Comparison of ENCODE assay signal across 19 cellular contexts in genomic region chr3:191363221-191363620, GRCh38. TPM values are rescaled to one million over a fixed set of nuclear protein-coding genes. Genes with fewer than 3 reads are reported as not detected.
DNase-seq lines count a peak whose midpoint lies in the region; ATAC-seq and TF ChIP-seq lines count a peak whose summit lies in the region.
"Had no signal": no experiment of that assay in that cellular context is flagged by ENCODE, and none has a peak within 500 bp of the region (broad histone marks: within the 10 kb centered on the region; RNA-seq: fewer than 3 reads in every experiment).

No MANE protein-coding gene starts in this region.

- no peak overlapping the region for H3K4me3 Mint-ChIP-seq in GM23338
- H3K4me3 Mint-ChIP-seq: CD14-positive monocyte had no signal

- H3K79me2 ChIP-seq in GM23338 (replicated peaks; ENCODE audit: insufficient read depth), result no peaks in the 10 kb centered on the region

- peaks cover 66% of the 10 kb centered on the region for H3K4me1 Mint-ChIP-seq in GM23338
- H3K4me1 Mint-ChIP-seq: CD14-positive monocyte had no signal

- no peaks in the 10 kb centered on the region; the same call in 1 of the 2 replicates for H3K36me3 ChIP-seq in GM23338 (ENCODE audit: insufficient read depth)
- H3K36me3 ChIP-seq in psoas muscle (ENCODE audit: insufficient read depth in 1 of 2, low read depth in 1 of 2), result peaks cover 12 to 89% of the 10 kb centered on the region in 2 donors

- H3K27ac ChIP-seq in GM23338 (ENCODE audit: low read depth) (no peak overlapping the region), foreskin keratinocyte (peak overlapping the region; percentile 12), psoas muscle (no peak overlapping the region)
- H3K27ac ChIP-seq: PC-9, SK-N-MC had no signal

- H3F3A ChIP-seq in GM23338 (replicated peaks; ENCODE audit: low read depth), result no peaks in the 10 kb centered on the region

- H2AFZ ChIP-seq in GM23338, result no peak overlapping the region
- H2AFZ ChIP-seq: PC-9 had no signal

- H3K4me1 ChIP-seq in GM23338 (ENCODE audit: insufficient read depth) (peaks cover 55% of the 10 kb centered on the region), foreskin keratinocyte (peaks cover 29% of the 10 kb centered on the region), psoas muscle (peaks cover 4% of the 10 kb centered on the region)

- H3K27me3 ChIP-seq in GM23338 (ENCODE audit: insufficient read depth), result no peaks in the 10 kb centered on the region
- no peaks in the 10 kb centered on the region for H3K27me3 ChIP-seq in foreskin keratinocyte
- H3K27me3 ChIP-seq in psoas muscle (ENCODE audit: insufficient read depth in 3 of 3, low read length in 2 of 3), result no peaks in the 10 kb centered on the region

- no peaks in the 10 kb centered on the region for H3K9me3 Mint-ChIP-seq in GM23338
- H3K9me3 Mint-ChIP-seq: CD14-positive monocyte had no signal

- H3K9me2 ChIP-seq in GM23338 (ENCODE audit: insufficient read depth), result no peaks in the 10 kb centered on the region

- H3K36me3 Mint-ChIP-seq in GM23338 (ENCODE audit: low read depth), result peaks cover 22% of the 10 kb centered on the region

- H3K27ac Mint-ChIP-seq in GM23338, result peak overlapping the region; percentile 60
- H3K27ac Mint-ChIP-seq: CD14-positive monocyte had no signal

- intact Hi-C loops in psoas muscle (cut with DNase I), result no loop called here

- DNase-seq in GM23338 (ENCODE audit: low spot score), result no peak
- peak; percentile 64 for DNase-seq in SW480 (ENCODE audit: low spot score)
- peak; percentile 16 to 61 for DNase-seq in foreskin keratinocyte
- DNase-seq in renal cortical epithelial cell (ENCODE audit: low read depth), result peak; percentile 72
- no peak for DNase-seq in psoas muscle
- DNase-seq in NCI-H2107 (lab: John Stamatoyannopoulos, UW), result no peak
- DNase-seq in NCI-H2029 treated with DMSO at 0.1 percent for 48 hours (lab: John Stamatoyannopoulos, UW), result no peak
- DNase-seq: GF-D8, HCEC 1CT, NCI-H1436, NCI-H2029, NCI-H510A, NCI-H774, PC-9 had no signal

- 86 to 97% (median 95%) methylated on average over 4 of the region's 4 CpGs for WGBS in psoas muscle, 3 donors

- ATAC-seq in GM23338 (no peak), foreskin keratinocyte (peak; percentile 71), psoas muscle (no peak)
- ATAC-seq: K562, Right ventricle myocardium inferior had no signal

- H4K20me1 ChIP-seq in GM23338 (replicated peaks; ENCODE audit: insufficient read depth), result no peaks in the 10 kb centered on the region

- no peaks in the 10 kb centered on the region for H3K9me3 ChIP-seq in psoas muscle

- no peaks in the 10 kb centered on the region for H3K27me3 Mint-ChIP-seq in GM23338 (ENCODE audit: insufficient read depth, low read depth, poor library complexity)

- H3K4me2 ChIP-seq in GM23338, result no peak overlapping the region
- H3K4me2 ChIP-seq: PC-9 had no signal

- no peak overlapping the region for H3K4me3 ChIP-seq in GM23338
- no peak overlapping the region for H3K4me3 ChIP-seq in psoas muscle
- H3K4me3 ChIP-seq: K562, PC-9, SK-N-MC had no signal

- TF ChIP-seq CTCF in GM23338 (conservative IDR thresholded peaks at IDR 0.05; ENCODE audit: low read depth in 2 of 2), result no peak
- no peak for TF ChIP-seq CTCF in foreskin keratinocyte (conservative IDR thresholded peaks at IDR 0.05)
- no peak for TF ChIP-seq CTCF in psoas muscle (IDR thresholded peaks at IDR 0.05)

TF ChIP-seq in GM23338, 12 proteins besides CTCF, POLR2A, EP300 and RAD21:
- TF ChIP-seq ZNF331 (CRISPR knock-in tag; IDR thresholded peaks at IDR 0.05; ENCODE audit: low read depth), result no peak
- TF ChIP-seq EZH2 (IDR thresholded peaks at IDR 0.05; ENCODE audit: low read depth, unreplicated experiment), result no peak
- TF ChIP-seq ZNF462 (CRISPR knock-in tag; IDR thresholded peaks at IDR 0.05), result no peak
- TF ChIP-seq STAT1 (IDR thresholded peaks at IDR 0.05; ENCODE audit: unreplicated experiment), result no peak
- TF ChIP-seq ZNF114 (CRISPR knock-in tag; IDR thresholded peaks at IDR 0.05), result no peak

RNA-seq across cellular contexts. Expression of gene UTS2B, which starts 32.9 kb away (rescaled TPM):
- total RNA-seq in GM23338 (2014; rRNA removed; shearing (Covaris generic)), result not detected in 2 replicates
- 0.21 TPM in 1 of 2 replicates, not detected in the other for polyA plus RNA-seq in GM23338 (2016; fragmentation: Nextera tagmentation; extraction: Ambion mirVana)
- 0.11 TPM in 1 of 2 replicates, not detected in the other for total RNA-seq in foreskin keratinocyte
- polyA plus RNA-seq in foreskin keratinocyte, result 0.03 and 0.07 TPM in 2 replicates
- 0.80 TPM in 1 of 2 replicates, not detected in the other for total RNA-seq in renal cortical epithelial cell
- under 1 TPM in 1 of 4 donors, not detected in 3; 0.22 TPM for total RNA-seq in psoas muscle
- under 1 TPM; 0.03 to 0.06 (median 0.05) TPM for polyA plus RNA-seq in psoas muscle
- total RNA-seq: Daoy, K562 had no signal
- polyA plus RNA-seq: CD14-positive monocyte had no signal

RNA-seq across cellular contexts. Expression of gene CCDC50, which starts 34.0 kb away (rescaled TPM):
- 25.4 and 28.3 TPM in 2 replicates for total RNA-seq in GM23338 (2014; rRNA removed; shearing (Covaris generic))
- polyA plus RNA-seq in GM23338 (2016; fragmentation: Nextera tagmentation; extraction: Ambion mirVana), result 20.7 and 22.4 TPM in 2 replicates
- 49.0 and 56.2 TPM in 2 replicates for total RNA-seq in foreskin keratinocyte
- polyA plus RNA-seq in foreskin keratinocyte, result 35.0 and 35.1 TPM in 2 replicates
- 170 and 197 TPM in 2 replicates for total RNA-seq in renal cortical epithelial cell
- total RNA-seq in psoas muscle, result 10 to 100 TPM; 27.6 to 41.5 (median 33.3) TPM
- 10 to 100 TPM; 15.4 to 24.0 (median 17.7) TPM for polyA plus RNA-seq in psoas muscle

Comparison
In these comparisons a context has a peak if more than half of its experiments do, and no peak if none do; other contexts are left out.
1. DNase-seq: peak in SW480 (single experiment), foreskin keratinocyte (2 of 2) and renal cortical epithelial cell (single experiment); none in GM23338 (single experiment), psoas muscle (0 of 2), NCI-H2107 (single experiment) and NCI-H2029 treated with DMSO at 0.1 percent for 48 hours (single experiment).